In genomic region chr2:99401841-99402240, GRCh38 we compare ENCODE assay signal across 17 cellular contexts.
A peak's percentile ranks its signal among the peaks of the same experiment; 100 is the strongest.
DNase-seq lines count a peak whose midpoint lies in the region; ATAC-seq and TF ChIP-seq lines count a peak whose summit lies in the region.
"Had no signal": no experiment of that assay in that cellular context is flagged by ENCODE, and none has a peak within 500 bp of the region (broad histone marks: within the 10 kb centered on the region; RNA-seq: fewer than 3 reads in every experiment).

No MANE protein-coding gene starts in this region.

- POLR2A ChIA-PET in naive thymus-derived CD4-positive, alpha-beta T cell (lab: Charles Lee): no interaction called here

- no peak for TF ChIP-seq CTCF in uterus (IDR thresholded peaks at IDR 0.05)

- peaks cover 95% of the 10 kb centered on the region for H3K36me3 ChIP-seq in HUES48 (ENCODE audit: control insufficient read depth, insufficient read depth, low read length)
- peaks cover 13 to 92% (median 15%) of the 10 kb centered on the region in 3 experiments for H3K36me3 ChIP-seq in naive thymus-derived CD4-positive, alpha-beta T cell (ENCODE audit: control insufficient read depth in 2 of 3, insufficient read depth in 3 of 3, low read length in 3 of 3)
- H3K36me3 ChIP-seq in uterus: no peaks in the 10 kb centered on the region

- no peak for ATAC-seq in activated naive CD4-positive, alpha-beta T cell treated with anti-CD3 and anti-CD28 coated beads, Interleukin-2, amount 50 U/mL, for 72 hours
- no peak for ATAC-seq in activated naive CD8-positive, alpha-beta T cell treated with anti-CD3 and anti-CD28 coated beads, Interleukin-2, amount 50 U/mL, for 24 hours
- ATAC-seq in naive thymus-derived CD4-positive, alpha-beta T cell: no peak
- no peak for ATAC-seq in HG03354 (IDR thresholded peaks at IDR 0.05; ENCODE audit: poor library complexity, severe bottlenecking, unreplicated experiment)

- peak overlapping the region; percentile 58 to 84 for H3K27ac Mint-ChIP-seq in activated naive CD4-positive, alpha-beta T cell treated with anti-CD3 and anti-CD28 coated beads, Interleukin-2, amount 50 U/mL, for 72 hours
- H3K27ac Mint-ChIP-seq in activated naive CD8-positive, alpha-beta T cell treated with anti-CD3 and anti-CD28 coated beads, Interleukin-2, amount 50 U/mL, for 24 hours: peak overlapping the region; percentile 85
- H3K27ac Mint-ChIP-seq in naive thymus-derived CD4-positive, alpha-beta T cell: peak overlapping the region in 3 of 9 donors; percentile 48 to 82 (median 77)

- H3K27me3 Mint-ChIP-seq in activated naive CD8-positive, alpha-beta T cell treated with anti-CD3 and anti-CD28 coated beads, Interleukin-2, amount 50 U/mL, for 24 hours: no peaks in the 10 kb centered on the region
- H3K27me3 Mint-ChIP-seq in naive thymus-derived CD4-positive, alpha-beta T cell: no peaks in the 10 kb centered on the region

- no peak for TF ChIP-seq POLR2A in uterus (IDR thresholded peaks at IDR 0.05)

- peaks cover 9 to 16% of the 10 kb centered on the region in 2 donors for H3K36me3 Mint-ChIP-seq in activated naive CD4-positive, alpha-beta T cell treated with anti-CD3 and anti-CD28 coated beads, Interleukin-2, amount 50 U/mL, for 72 hours
- peaks cover 63% of the 10 kb centered on the region for H3K36me3 Mint-ChIP-seq in activated naive CD8-positive, alpha-beta T cell treated with anti-CD3 and anti-CD28 coated beads, Interleukin-2, amount 50 U/mL, for 24 hours (ENCODE audit: low read depth)
- H3K36me3 Mint-ChIP-seq in naive thymus-derived CD4-positive, alpha-beta T cell: peaks cover 10 to 49% (median 21%) of the 10 kb centered on the region in 5 donors

- DNase-seq in activated naive CD4-positive, alpha-beta T cell treated with anti-CD3 and anti-CD28 coated beads, Interleukin-2, amount 50 U/mL, for 72 hours (ENCODE audit: low spot score in 2 of 2): no peak
- DNase-seq in activated naive CD4-positive, alpha-beta T cell (lab: John Stamatoyannopoulos, UW): no peak
- no peak for DNase-seq in activated naive CD8-positive, alpha-beta T cell treated with anti-CD3 and anti-CD28 coated beads, Interleukin-2, amount 50 U/mL, for 24 hours
- no peak for DNase-seq in naive thymus-derived CD4-positive, alpha-beta T cell
- no peak for DNase-seq in uterus
- DNase-seq: BE2C, COR-L47, DMS79, MG63, NCI-H1694 treated with DMSO at 0.1 percent for 48 hours, NCI-H2081 treated with DMSO at 0.1 percent for 48 hours, NCI-H446, NCI-H526, OCI-M1, Right ventricle myocardium superior had no signal

- H3K9me3 Mint-ChIP-seq in activated naive CD4-positive, alpha-beta T cell treated with anti-CD3 and anti-CD28 coated beads, Interleukin-2, amount 50 U/mL, for 72 hours: no peaks in the 10 kb centered on the region
- H3K9me3 Mint-ChIP-seq in activated naive CD8-positive, alpha-beta T cell treated with anti-CD3 and anti-CD28 coated beads, Interleukin-2, amount 50 U/mL, for 24 hours: no peaks in the 10 kb centered on the region
- no peaks in the 10 kb centered on the region for H3K9me3 Mint-ChIP-seq in naive thymus-derived CD4-positive, alpha-beta T cell

- H3K4me3 ChIP-seq in HUES48 (ENCODE audit: low read depth, low read length): no peak overlapping the region
- H3K4me3 ChIP-seq in naive thymus-derived CD4-positive, alpha-beta T cell (ENCODE audit: low read length): no peak overlapping the region
- H3K4me3 ChIP-seq in uterus: no peak overlapping the region
- H3K4me3 ChIP-seq: MG63 had no signal

- intact Hi-C loops in naive thymus-derived CD4-positive, alpha-beta T cell (cut with micrococcal nuclease): no loop called here
- intact Hi-C loops in uterus (cut with DNase I; ENCODE audit: low total_unique reads): no loop called here

- CTCF ChIA-PET in naive thymus-derived CD4-positive, alpha-beta T cell (lab: Charles Lee): no interaction called here

- no peak overlapping the region for H3K4me3 Mint-ChIP-seq in activated naive CD8-positive, alpha-beta T cell treated with anti-CD3 and anti-CD28 coated beads, Interleukin-2, amount 50 U/mL, for 24 hours
- H3K4me3 Mint-ChIP-seq in naive thymus-derived CD4-positive, alpha-beta T cell: no peak overlapping the region

- H3K27me3 ChIP-seq in HUES48 (ENCODE audit: control insufficient read depth, insufficient read depth, low read length) (no peaks in the 10 kb centered on the region), uterus (no peaks in the 10 kb centered on the region)
- H3K27me3 ChIP-seq in naive thymus-derived CD4-positive, alpha-beta T cell (ENCODE audit: control insufficient read depth in 2 of 2, insufficient read depth in 2 of 2, low read length in 2 of 2): no peaks in the 10 kb centered on the region
- H3K27me3 ChIP-seq: BE2C, MG63 had no signal

- peaks cover 15% of the 10 kb centered on the region for H3K4me1 Mint-ChIP-seq in activated naive CD8-positive, alpha-beta T cell treated with anti-CD3 and anti-CD28 coated beads, Interleukin-2, amount 50 U/mL, for 24 hours
- H3K4me1 Mint-ChIP-seq in naive thymus-derived CD4-positive, alpha-beta T cell: peaks cover 4 to 20% (median 8%) of the 10 kb centered on the region in 7 donors

- H3K4me1 ChIP-seq in HUES48 (ENCODE audit: control insufficient read depth, insufficient read depth, low read length) (peaks cover 24% of the 10 kb centered on the region), uterus (no peaks in the 10 kb centered on the region)
- no peaks in the 10 kb centered on the region for H3K4me1 ChIP-seq in naive thymus-derived CD4-positive, alpha-beta T cell (ENCODE audit: control insufficient read depth in 2 of 2, insufficient read depth in 2 of 2, low read length in 2 of 2)
- H3K4me1 ChIP-seq: BE2C had no signal

- peak overlapping the region; percentile 60 for H3K27ac ChIP-seq in HUES48 (ENCODE audit: low read depth, low read length)
- peak overlapping the region; percentile 9 for H3K27ac ChIP-seq in naive thymus-derived CD4-positive, alpha-beta T cell (ENCODE audit: low read depth, low read length)
- H3K27ac ChIP-seq in uterus: no peak overlapping the region

- H3K9me3 ChIP-seq in HUES48 (ENCODE audit: control insufficient read depth, insufficient read depth, low read length) (no peaks in the 10 kb centered on the region), uterus (no peaks in the 10 kb centered on the region)
- no peaks in the 10 kb centered on the region for H3K9me3 ChIP-seq in naive thymus-derived CD4-positive, alpha-beta T cell (ENCODE audit: control insufficient read depth in 2 of 3, low read length in 3 of 3)
- H3K9me3 ChIP-seq: BE2C, MG63 had no signal

- H3K9ac ChIP-seq in HUES48 (ENCODE audit: low read depth, low read length): no peak overlapping the region

Comparison
In these comparisons a context has a peak if more than half of its experiments do, and no peak if none do; other contexts are left out.
1. H3K27ac ChIP-seq: peak in HUES48 (single experiment) and naive thymus-derived CD4-positive, alpha-beta T cell (single experiment); none in uterus (0 of 2).